In genomic region chr16:28821874-28822519, GRCh38 we compare ENCODE assay signal across 8 cellular contexts. TPM values are rescaled to one million over a fixed set of nuclear protein-coding genes. Genes with fewer than 3 reads are reported as not detected.
DNase-seq lines count a peak whose midpoint lies in the region; ATAC-seq, FAIRE-seq and TF ChIP-seq lines count a peak whose summit lies in the region.

No MANE protein-coding gene starts in this region.

- CTCF ChIA-PET in CD4-positive, alpha-beta T cell (lab: Charles Lee) = interaction anchor here (2.4 kb wide), 1 partner anchor 25 kb away, joined by 6 read pairs; no protein-coding TSS in a partner anchor

- peak overlapping the region; percentile 98 for H3K9ac ChIP-seq in MM.1S (ENCODE audit: low read length)

- peaks cover 44% of the 10 kb centered on the region for H3K79me2 ChIP-seq in MM.1S (ENCODE audit: low read length)

- peak overlapping the region; percentile 84 for H3K4me3 Mint-ChIP-seq in CD4-positive, alpha-beta T cell
- H3K4me3 Mint-ChIP-seq in neural crest cell = peak overlapping the region; percentile 89

- H3K4me1 Mint-ChIP-seq in CD4-positive, alpha-beta T cell (ENCODE audit: low read depth) = peaks cover 42% of the 10 kb centered on the region
- H3K4me1 Mint-ChIP-seq in neural crest cell = peaks cover 39% of the 10 kb centered on the region

- H3K27me3 Mint-ChIP-seq in CD4-positive, alpha-beta T cell = no peaks in the 10 kb centered on the region
- no peaks in the 10 kb centered on the region for H3K27me3 Mint-ChIP-seq in neural crest cell (ENCODE audit: low read depth)

- H3K4me1 ChIP-seq in MM.1S (ENCODE audit: low read length) = peaks cover 12% of the 10 kb centered on the region; the same call in 1 of the 2 replicates

- peaks cover 38% of the 10 kb centered on the region for H3K36me3 Mint-ChIP-seq in CD4-positive, alpha-beta T cell (ENCODE audit: low read depth)
- peaks cover 13% of the 10 kb centered on the region for H3K36me3 Mint-ChIP-seq in neural crest cell (ENCODE audit: low read depth)

- POLR2A ChIA-PET in CD4-positive, alpha-beta T cell (lab: Charles Lee) = interaction anchor here (0.6 to 4.4 kb wide), 27 partner anchors 7 to 1243 kb away, joined by 3 to 85 read pairs (median 5); partner anchors contain the start of genes ALDOA, APOBR, NFATC2IP and RABEP2

- no peak for TF ChIP-seq CTCF in CD4-positive, alpha-beta T cell (IDR thresholded peaks at IDR 0.05)
- TF ChIP-seq CTCF in MM.1S (IDR thresholded peaks at IDR 0.05; ENCODE audit: low read length) (no peak), dorsolateral prefrontal cortex (IDR thresholded peaks at IDR 0.05 in 54 of 56, conservative IDR thresholded peaks at IDR 0.05 in 2 of 56; ENCODE audit: low read depth in 1 of 56, partially characterized antibody in 56 of 56) (no peak), neural crest cell (conservative IDR thresholded peaks at IDR 0.05) (no peak), D721Med (IDR thresholded peaks at IDR 0.05; ENCODE audit: insufficient read depth, missing control alignments) (no peak)

- H3K27ac ChIP-seq in CD4-positive, alpha-beta T cell (ENCODE audit: low read depth, low read length) = peak overlapping the region; percentile 95
- H3K27ac ChIP-seq in MM.1S (ENCODE audit: low read length) = peak overlapping the region; percentile 83; the same call in 1 of the 2 replicates
- H3K27ac ChIP-seq in dorsolateral prefrontal cortex = peak overlapping the region; percentile 80 to 100 (median 97)

- no peaks in the 10 kb centered on the region for H3K9me2 ChIP-seq in MM.1S (replicated peaks; ENCODE audit: insufficient read depth, low read length)

- no peak for ATAC-seq in CD4-positive, alpha-beta T cell (ENCODE audit: poor library complexity)
- ATAC-seq in GM18867 (IDR thresholded peaks at IDR 0.05; ENCODE audit: unreplicated experiment) = no peak

- peak overlapping the region; percentile 79 for H2AFZ ChIP-seq in MM.1S (ENCODE audit: low read length)

- H3K27me3 ChIP-seq in CD4-positive, alpha-beta T cell (ENCODE audit: control insufficient read depth, insufficient read depth, low read length) = no peaks in the 10 kb centered on the region
- H3K27me3 ChIP-seq in MM.1S (replicated peaks; ENCODE audit: insufficient read depth, low read length) (no peaks in the 10 kb centered on the region), dorsolateral prefrontal cortex (no peaks in the 10 kb centered on the region)

- intact Hi-C loops in CD4-positive, alpha-beta T cell (cut with DNase I, micrococcal nuclease) = loop anchor here in 1 of 2 experiments (10.0 kb wide), 1 partner anchor 1173 kb away; the partner anchor contains the start of genes HIRIP3 and INO80E
- intact Hi-C loops in dorsolateral prefrontal cortex (cut with DNase I) = loop anchor here in 1 of 2 donors (5.0 to 10.0 kb wide), 2 partner anchors 125 to 267 kb away; partner anchors contain the start of gene SGF29

- no peaks in the 10 kb centered on the region for H3F3A ChIP-seq in MM.1S (ENCODE audit: insufficient read depth, low read length)

- peaks cover 11% of the 10 kb centered on the region; the same call in 1 of the 2 replicates for H4K20me1 ChIP-seq in MM.1S (ENCODE audit: insufficient read depth, low read length)

- no peaks in the 10 kb centered on the region for H3K9me3 ChIP-seq in CD4-positive, alpha-beta T cell (ENCODE audit: control insufficient read depth, low read length)
- no peaks in the 10 kb centered on the region for H3K9me3 ChIP-seq in MM.1S (replicated peaks; ENCODE audit: insufficient read depth, low read length)

- TF ChIP-seq POLR2A in GM12891 (IDR thresholded peaks at IDR 0.05; ENCODE audit: low read depth, low read length) = no peak

- H3K4me2 ChIP-seq in MM.1S (ENCODE audit: low read depth, low read length) = peak overlapping the region; percentile 78

- no peaks in the 10 kb centered on the region for H3K9me3 Mint-ChIP-seq in CD4-positive, alpha-beta T cell
- no peaks in the 10 kb centered on the region for H3K9me3 Mint-ChIP-seq in neural crest cell

- peaks cover 13% of the 10 kb centered on the region; the same call in 1 of the 2 replicates for H3K36me3 ChIP-seq in MM.1S (replicated peaks; ENCODE audit: insufficient read depth, low read length)

- H3K4me3 ChIP-seq in MM.1S (ENCODE audit: low read length) = peak overlapping the region; percentile 84
- peak overlapping the region; percentile 79 to 100 (median 97) for H3K4me3 ChIP-seq in dorsolateral prefrontal cortex

- H3K27ac Mint-ChIP-seq in CD4-positive, alpha-beta T cell = peak overlapping the region; percentile 99
- H3K27ac Mint-ChIP-seq in neural crest cell (ENCODE audit: unreplicated experiment) = peak overlapping the region; percentile 79

- FAIRE-seq in D721Med (lab: Jason Lieb, UNC) (no peak), GM12891 (lab: Jason Lieb, UNC) (no peak)

- no peak for DNase-seq in CD4-positive, alpha-beta T cell
- DNase-seq in MM.1S = no peak
- DNase-seq in dorsolateral prefrontal cortex = no peak
- no peak for DNase-seq in neural crest cell (ENCODE audit: low read depth, low spot score)
- DNase-seq in D721Med (ENCODE audit: insufficient read length, low spot score) = no peak
- no peak for DNase-seq in NCI-H2227 (lab: John Stamatoyannopoulos, UW; ENCODE audit: unreplicated experiment)
- DNase-seq in GM12891 (ENCODE audit: insufficient read length, low spot score) = no peak

TF ChIP-seq in GM12891, 5 proteins besides CTCF, POLR2A, EP300 and RAD21:
- TF ChIP-seq POU2F2 (IDR thresholded peaks at IDR 0.05; ENCODE audit: low read depth, low read length) = no peak
- TF ChIP-seq TAF1 (IDR thresholded peaks at IDR 0.05; ENCODE audit: low read depth, low read length) = no peak
- TF ChIP-seq PAX5 (IDR thresholded peaks at IDR 0.05; ENCODE audit: insufficient read depth, low read length, severe bottlenecking) = no peak
- no peak; the same call in 1 of the 2 replicates for TF ChIP-seq POLR2AphosphoS5 (IDR thresholded peaks at IDR 0.05; ENCODE audit: low read depth, low read length)
- TF ChIP-seq SPI1 (IDR thresholded peaks at IDR 0.05; ENCODE audit: low read depth, low read length) = no peak

RNA-seq across cellular contexts. Expression of gene ATXN2L, which starts 0.8 kb away (rescaled TPM):
- total RNA-seq in CD4-positive, alpha-beta T cell = 100 to 1,000 TPM; 292 to 304 TPM
- total RNA-seq in dorsolateral prefrontal cortex (100 to 1,000 TPM; 103 to 193 (median 134) TPM), neural crest cell (272 and 276 TPM in 2 replicates)
- polyA plus RNA-seq in GM12891 (2012; ENCODE audit: low read depth, missing spikeins) = 95.9 TPM

RNA-seq across cellular contexts. Expression of gene TUFM, which starts 24.2 kb away (rescaled TPM):
- 100 to 1,000 TPM; 102 to 103 TPM for total RNA-seq in CD4-positive, alpha-beta T cell
- 100 to 1,000 TPM in 87 of 120 experiments, 10 to 100 TPM in 33; 78.8 to 138 (median 104) TPM for total RNA-seq in dorsolateral prefrontal cortex
- 197 and 205 TPM in 2 replicates for total RNA-seq in neural crest cell
- polyA plus RNA-seq in GM12891 (2012; ENCODE audit: low read depth, missing spikeins) = 166 TPM

RNA-seq across cellular contexts. Expression of gene SH2B1, which starts 41.6 kb away (rescaled TPM):
- 10 to 100 TPM; 50.6 to 58.9 TPM for total RNA-seq in CD4-positive, alpha-beta T cell
- total RNA-seq in dorsolateral prefrontal cortex = 100 to 1,000 TPM in 84 of 120 experiments, 10 to 100 TPM in 36; 81.1 to 153 (median 109) TPM
- total RNA-seq in neural crest cell = 60.6 and 66.9 TPM in 2 replicates
- 26.7 TPM for polyA plus RNA-seq in GM12891 (2012; ENCODE audit: low read depth, missing spikeins)

RNA-seq across cellular contexts. Expression of gene ATP2A1, which starts 56.3 kb away (rescaled TPM):
- total RNA-seq in CD4-positive, alpha-beta T cell = under 1 TPM; 0.56 to 0.77 TPM
- total RNA-seq in dorsolateral prefrontal cortex (1 to 10 TPM in 62 of 120 experiments, under 1 TPM in 57, not detected in 1; 0.15 to 6.5 (median 1.1) TPM), neural crest cell (3.1 and 3.3 TPM in 2 replicates)
- polyA plus RNA-seq in GM12891 (2012; ENCODE audit: low read depth, missing spikeins) = 1.6 TPM
